ENCODE assay signal across 1 cellular context in genomic region chr2:32010670-32011565, GRCh38.
A peak's percentile ranks its signal among the peaks of the same experiment; 100 is the strongest.
TF ChIP-seq lines count a peak whose summit lies in the region.

TSS of gene MEMO1 (minus strand) at chr2:32011008. CDS start at chr2:32010247, 761 bp downstream.

TF ChIP-seq in WTC11, 78 proteins besides CTCF, POLR2A, EP300 and RAD21 (continued from another document):
- TF ChIP-seq PRDM15 (CRISPR knock-in tag; IDR thresholded peaks at IDR 0.05) = peak; percentile 100
- peak; percentile 88; the same call in 1 of the 2 replicates for TF ChIP-seq MYBL2 (CRISPR knock-in tag; IDR thresholded peaks at IDR 0.05)
- peak; percentile 52; the same call in 1 of the 2 replicates for TF ChIP-seq E2F4 (CRISPR knock-in tag; IDR thresholded peaks at IDR 0.05; ENCODE audit: borderline replicate concordance, low read depth)
- TF ChIP-seq ZNF219 (CRISPR knock-in tag; IDR thresholded peaks at IDR 0.05; ENCODE audit: borderline replicate concordance) = no peak
- TF ChIP-seq HMGA2 (CRISPR knock-in tag; IDR thresholded peaks at IDR 0.05) = no peak
- TF ChIP-seq, protein P1, sequence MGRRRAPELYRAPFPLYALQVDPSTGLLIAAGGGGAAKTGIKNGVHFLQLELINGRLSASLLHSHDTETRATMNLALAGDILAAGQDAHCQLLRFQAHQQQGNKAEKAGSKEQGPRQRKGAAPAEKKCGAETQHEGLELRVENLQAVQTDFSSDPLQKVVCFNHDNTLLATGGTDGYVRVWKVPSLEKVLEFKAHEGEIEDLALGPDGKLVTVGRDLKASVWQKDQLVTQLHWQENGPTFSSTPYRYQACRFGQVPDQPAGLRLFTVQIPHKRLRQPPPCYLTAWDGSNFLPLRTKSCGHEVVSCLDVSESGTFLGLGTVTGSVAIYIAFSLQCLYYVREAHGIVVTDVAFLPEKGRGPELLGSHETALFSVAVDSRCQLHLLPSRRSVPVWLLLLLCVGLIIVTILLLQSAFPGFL (CRISPR knock-in tag; IDR thresholded peaks at IDR 0.05; ENCODE audit: borderline replicate concordance) = no peak
- TF ChIP-seq ZNF138 (CRISPR knock-in tag; conservative IDR thresholded peaks at IDR 0.05) = peak; percentile 91; the same call in 1 of the 2 replicates
- peak; percentile 58; the same call in 1 of the 2 replicates for TF ChIP-seq ARID4B (CRISPR knock-in tag; IDR thresholded peaks at IDR 0.05; ENCODE audit: borderline replicate concordance)
- no peak for TF ChIP-seq ZNF396 (CRISPR knock-in tag; IDR thresholded peaks at IDR 0.05; ENCODE audit: borderline replicate concordance)
- TF ChIP-seq AFF4 (CRISPR knock-in tag; IDR thresholded peaks at IDR 0.05; ENCODE audit: borderline replicate concordance) = no peak; the same call in 1 of the 2 replicates
- no peak for TF ChIP-seq ELF4 (CRISPR knock-in tag; IDR thresholded peaks at IDR 0.05; ENCODE audit: low read depth)
- TF ChIP-seq CBFB (CRISPR knock-in tag; IDR thresholded peaks at IDR 0.05; ENCODE audit: low read depth) = no peak; the same call in 1 of the 2 replicates
- TF ChIP-seq ZNF232 (CRISPR knock-in tag; IDR thresholded peaks at IDR 0.05) = no peak
- peak; percentile 63; the same call in 1 of the 2 replicates for TF ChIP-seq AR (CRISPR knock-in tag; IDR thresholded peaks at IDR 0.05)
- TF ChIP-seq, protein P2, sequence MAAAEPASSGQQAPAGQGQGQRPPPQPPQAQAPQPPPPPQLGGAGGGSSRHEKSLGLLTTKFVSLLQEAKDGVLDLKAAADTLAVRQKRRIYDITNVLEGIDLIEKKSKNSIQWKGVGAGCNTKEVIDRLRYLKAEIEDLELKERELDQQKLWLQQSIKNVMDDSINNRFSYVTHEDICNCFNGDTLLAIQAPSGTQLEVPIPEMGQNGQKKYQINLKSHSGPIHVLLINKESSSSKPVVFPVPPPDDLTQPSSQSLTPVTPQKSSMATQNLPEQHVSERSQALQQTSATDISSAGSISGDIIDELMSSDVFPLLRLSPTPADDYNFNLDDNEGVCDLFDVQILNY (CRISPR knock-in tag; IDR thresholded peaks at IDR 0.05) = peak; percentile 62; the same call in 1 of the 2 replicates
- no peak for TF ChIP-seq TCF7 (CRISPR knock-in tag; IDR thresholded peaks at IDR 0.05; ENCODE audit: low read depth)
- no peak for TF ChIP-seq ERG (CRISPR knock-in tag; IDR thresholded peaks at IDR 0.05)
- no peak for TF ChIP-seq CREB1 (CRISPR knock-in tag; IDR thresholded peaks at IDR 0.05)
- no peak for TF ChIP-seq ZNF423 (CRISPR knock-in tag; IDR thresholded peaks at IDR 0.05)
- TF ChIP-seq GABPB1 (CRISPR knock-in tag; IDR thresholded peaks at IDR 0.05) = peak; percentile 82
- TF ChIP-seq, protein P3, sequence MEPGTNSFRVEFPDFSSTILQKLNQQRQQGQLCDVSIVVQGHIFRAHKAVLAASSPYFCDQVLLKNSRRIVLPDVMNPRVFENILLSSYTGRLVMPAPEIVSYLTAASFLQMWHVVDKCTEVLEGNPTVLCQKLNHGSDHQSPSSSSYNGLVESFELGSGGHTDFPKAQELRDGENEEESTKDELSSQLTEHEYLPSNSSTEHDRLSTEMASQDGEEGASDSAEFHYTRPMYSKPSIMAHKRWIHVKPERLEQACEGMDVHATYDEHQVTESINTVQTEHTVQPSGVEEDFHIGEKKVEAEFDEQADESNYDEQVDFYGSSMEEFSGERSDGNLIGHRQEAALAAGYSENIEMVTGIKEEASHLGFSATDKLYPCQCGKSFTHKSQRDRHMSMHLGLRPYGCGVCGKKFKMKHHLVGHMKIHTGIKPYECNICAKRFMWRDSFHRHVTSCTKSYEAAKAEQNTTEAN (CRISPR knock-in tag; IDR thresholded peaks at IDR 0.05) = peak; percentile 83
- no peak for TF ChIP-seq SMAD4 (CRISPR knock-in tag; IDR thresholded peaks at IDR 0.05)
- TF ChIP-seq SP1 (CRISPR knock-in tag; conservative IDR thresholded peaks at IDR 0.05) = peak; percentile 74
- TF ChIP-seq NR1H2 (CRISPR knock-in tag; IDR thresholded peaks at IDR 0.05) = no peak
- TF ChIP-seq NFATC4 (CRISPR knock-in tag; IDR thresholded peaks at IDR 0.05) = peak; percentile 71; the same call in 1 of the 2 replicates
- TF ChIP-seq FOXJ3 (CRISPR knock-in tag; IDR thresholded peaks at IDR 0.05; ENCODE audit: borderline replicate concordance) = no peak
- no peak; the same call in 1 of the 2 replicates for TF ChIP-seq ZNF425 (CRISPR knock-in tag; conservative IDR thresholded peaks at IDR 0.05)
- TF ChIP-seq JAZF1 (CRISPR knock-in tag; IDR thresholded peaks at IDR 0.05) = no peak
- TF ChIP-seq JUN (CRISPR knock-in tag; IDR thresholded peaks at IDR 0.05) = no peak; the same call in 1 of the 2 replicates
